Comparison of ENCODE assay signal across 9 cellular contexts in the genomic region with DNA sequence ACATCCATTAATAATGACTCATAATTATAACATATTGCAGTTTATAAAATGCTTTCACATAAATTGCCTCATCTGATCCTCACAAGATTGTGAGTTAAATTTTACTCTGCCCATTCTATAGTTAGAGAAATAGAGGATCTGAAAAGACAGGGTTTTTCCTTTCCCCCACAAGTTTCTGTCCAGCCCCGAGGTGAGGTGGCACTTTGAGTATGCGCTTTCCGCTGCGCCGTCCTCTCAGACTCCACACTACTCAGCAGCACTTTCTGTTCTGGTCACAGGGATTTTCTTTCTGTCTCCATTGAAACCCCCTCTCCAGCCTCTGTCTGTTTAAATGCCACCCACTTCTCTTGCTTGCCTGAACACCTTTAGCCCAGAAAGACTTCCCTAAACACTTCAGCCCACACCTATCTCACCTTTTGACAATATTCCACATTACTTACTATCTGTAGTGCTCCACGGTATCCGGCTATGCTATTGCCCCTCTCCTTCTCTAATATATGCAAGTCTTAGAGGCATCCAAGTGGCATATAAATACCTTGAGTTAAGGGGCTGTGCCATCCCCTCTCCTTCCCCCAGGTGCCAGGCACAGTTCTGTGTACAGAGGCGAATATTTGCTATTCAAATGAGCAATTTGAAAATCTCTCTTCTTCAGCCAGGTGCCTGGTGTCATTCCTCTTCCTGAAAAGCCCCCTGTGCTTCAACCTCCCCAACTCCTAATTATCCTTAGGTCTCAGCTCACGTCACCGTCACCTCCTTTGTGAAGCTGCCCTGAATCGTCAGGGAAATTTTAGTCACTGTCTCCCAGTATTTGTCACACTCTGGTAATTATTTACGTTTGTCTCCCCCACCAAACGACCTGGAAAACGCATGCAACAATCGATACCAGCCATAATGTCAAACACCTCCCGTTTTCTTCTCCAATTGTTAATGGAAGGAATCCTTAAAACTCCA.
A peak's percentile ranks its signal among the peaks of the same experiment; 100 is the strongest.
DNase-seq lines count a peak whose midpoint lies in the region; ATAC-seq and TF ChIP-seq lines count a peak whose summit lies in the region.
"Had no signal": no experiment of that assay in that cellular context is flagged by ENCODE, and none has a peak within 500 bp of the region (broad histone marks: within the 10 kb centered on the region; RNA-seq: fewer than 3 reads in every experiment).

No MANE protein-coding gene starts in this region.

- H3K4me3 ChIP-seq in right atrium auricular region = no peak overlapping the region
- H3K4me3 ChIP-seq: adrenal gland had no signal

- H3K27ac Mint-ChIP-seq in osteocyte (ENCODE audit: unreplicated experiment) = no peak overlapping the region

- H3K4me1 Mint-ChIP-seq in osteocyte (ENCODE audit: unreplicated experiment) = peaks cover 31% of the 10 kb centered on the region

- no peak overlapping the region for H3K4me3 Mint-ChIP-seq in osteocyte (ENCODE audit: unreplicated experiment)

- no peaks in the 10 kb centered on the region for H3K27me3 Mint-ChIP-seq in osteocyte (ENCODE audit: unreplicated experiment)

- ATAC-seq in GM18907 (IDR thresholded peaks at IDR 0.05; ENCODE audit: unreplicated experiment) (peak; percentile 99), GM21528 (IDR thresholded peaks at IDR 0.05; ENCODE audit: low FRiP score, unreplicated experiment) (peak; percentile 97), HG03354 (IDR thresholded peaks at IDR 0.05; ENCODE audit: poor library complexity, severe bottlenecking, unreplicated experiment) (peak; percentile 95)

- no peaks in the 10 kb centered on the region for H3K36me3 Mint-ChIP-seq in osteocyte (ENCODE audit: unreplicated experiment)

- DNase-seq in stimulated activated CD4-positive, alpha-beta T cell treated with anti-CD3 and anti-CD28 coated beads, Interleukin-12 subunit alpha, Interleukin-12 subunit beta, amount 100 ng/mL, for 48 hours (ENCODE audit: low read depth in 2 of 3, low spot score in 1 of 3) = peak in 2 of 3 donors; percentile 13 to 16
- DNase-seq in osteocyte (ENCODE audit: extremely low spot score, unreplicated experiment) (no peak), right atrium auricular region (ENCODE audit: low spot score) (no peak), posterior vena cava (ENCODE audit: low spot score) (no peak)
- DNase-seq: adrenal gland, mesenchymal stem cell had no signal

- H3K4me1 ChIP-seq in right atrium auricular region = peaks cover 0 to 12% of the 10 kb centered on the region in 2 donors
- H3K4me1 ChIP-seq: adrenal gland had no signal

- no peaks in the 10 kb centered on the region for H3K9me3 ChIP-seq in right atrium auricular region
- H3K9me3 ChIP-seq: adrenal gland had no signal

- intact Hi-C loops in posterior vena cava (cut with DNase I) = no loop called here

- H3K36me3 ChIP-seq in right atrium auricular region = no peaks in the 10 kb centered on the region
- H3K36me3 ChIP-seq: adrenal gland had no signal

- TF ChIP-seq CTCF in osteocyte (IDR thresholded peaks at IDR 0.05) (no peak), right atrium auricular region (IDR thresholded peaks at IDR 0.05) (no peak)

- H3K27ac ChIP-seq in right atrium auricular region = no peak overlapping the region
- H3K27ac ChIP-seq: adrenal gland had no signal

- H3K9me3 Mint-ChIP-seq in osteocyte (ENCODE audit: unreplicated experiment) = no peaks in the 10 kb centered on the region

- H3K27me3 ChIP-seq in right atrium auricular region = no peaks in the 10 kb centered on the region
- H3K27me3 ChIP-seq: adrenal gland had no signal

Comparison
In these comparisons a context has a peak if more than half of its experiments do, and no peak if none do; other contexts are left out.
1. DNase-seq: peak in stimulated activated CD4-positive, alpha-beta T cell treated with anti-CD3 and anti-CD28 coated beads, Interleukin-12 subunit alpha, Interleukin-12 subunit beta, amount 100 ng/mL, for 48 hours (2 of 3); none in osteocyte (single experiment), right atrium auricular region (single experiment) and posterior vena cava (single experiment).
2. Peak in every context shown above with its lines, with median percentiles within 50 percentile points of each other: ATAC-seq.